In the genomic region with DNA sequence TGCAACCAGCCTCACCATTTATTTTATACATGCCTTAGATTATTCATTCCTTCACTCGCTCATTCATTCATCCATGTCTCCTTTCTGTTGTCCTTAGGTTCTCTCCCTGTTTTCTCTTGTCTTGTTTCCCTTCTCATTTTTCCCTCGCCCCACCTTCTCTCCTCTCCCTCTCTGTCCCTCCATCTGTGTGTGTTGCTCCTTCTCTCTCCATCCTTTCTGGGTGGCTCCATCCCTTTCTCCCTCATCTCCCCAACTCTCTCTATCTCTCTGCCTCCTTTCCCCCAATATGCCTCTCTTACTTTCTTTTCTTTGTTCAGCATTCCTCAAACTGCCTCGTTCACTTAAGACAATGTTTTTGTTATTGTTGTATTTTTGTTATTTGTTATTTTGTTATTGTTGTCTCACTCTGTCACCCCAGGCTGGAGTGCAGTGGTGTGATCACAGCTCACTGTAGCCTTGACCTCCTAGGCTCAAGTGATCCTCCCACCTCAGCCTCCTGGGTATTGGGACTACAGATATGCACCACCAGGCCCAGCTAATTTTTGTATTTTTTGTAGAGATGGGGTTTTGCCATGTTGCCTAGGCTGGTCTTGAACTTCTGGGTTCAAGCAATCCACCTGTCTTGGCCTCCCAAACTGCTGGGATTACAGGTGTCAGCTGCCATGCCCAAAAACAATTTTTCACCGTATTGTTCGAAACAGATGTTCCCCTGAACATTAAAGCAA, we compare ENCODE assay signal across 1 cellular context.
TF ChIP-seq lines count a peak whose summit lies in the region.

No MANE protein-coding gene starts in this region.

TF ChIP-seq in HEK293, 187 proteins besides CTCF, POLR2A, EP300 and RAD21 (continued from another document):
- TF ChIP-seq ZNF133 (tag by site-specific recombination; IDR thresholded peaks at IDR 0.05), result peak; percentile 92
